In genomic region chr20:23156842-23157423, GRCh38 we compare ENCODE assay signal across 16 cellular contexts.
DNase-seq lines count a peak whose midpoint lies in the region; ATAC-seq and TF ChIP-seq lines count a peak whose summit lies in the region.
"Had no signal": no experiment of that assay in that cellular context is flagged by ENCODE, and none has a peak within 500 bp of the region (broad histone marks: within the 10 kb centered on the region; RNA-seq: fewer than 3 reads in every experiment).

No MANE protein-coding gene starts in this region.

- intact Hi-C loops in sciatic nerve (cut with DNase I), result no loop called here

- H3K27me3 ChIP-seq in Peyer's patch, result no peaks in the 10 kb centered on the region

- H3K4me1 ChIP-seq in Peyer's patch, result peaks cover 0 to 41% (median 5%) of the 10 kb centered on the region in 4 donors

- no peak for TF ChIP-seq CTCF in Peyer's patch (IDR thresholded peaks at IDR 0.05)

- H3K36me3 ChIP-seq in Peyer's patch, result no peaks in the 10 kb centered on the region

- DNase-seq in AG20443 (ENCODE audit: low spot score), result peak; percentile 31
- DNase-seq in M059J (ENCODE audit: low read depth), result peak; percentile 82
- DNase-seq in epithelial cell of prostate (ENCODE audit: low read depth, low spot score), result no peak
- DNase-seq in sciatic nerve (ENCODE audit: low spot score), result no peak
- DNase-seq in UCSD-AML1 (lab: John Stamatoyannopoulos, UW; ENCODE audit: unreplicated experiment), result no peak
- DNase-seq in Peyer's patch, result no peak
- no peak for DNase-seq in activated CD8-positive, alpha-beta memory T cell treated with anti-CD3 and anti-CD28 coated beads for 24 hours
- DNase-seq: amygdala, Calu3, MM.1S, NCI-H2081, RPMI8226 had no signal

- H3K4me3 ChIP-seq in Peyer's patch, result no peak overlapping the region
- H3K4me3 ChIP-seq: GM23338 had no signal

- H3K9me3 ChIP-seq in Peyer's patch, result no peaks in the 10 kb centered on the region

- peak overlapping the region; percentile 72 for H3K27ac ChIP-seq in epithelial cell of prostate
- peak overlapping the region in 2 of 4 donors; percentile 6 to 54 for H3K27ac ChIP-seq in Peyer's patch

- TF ChIP-seq POLR2A in Peyer's patch (IDR thresholded peaks at IDR 0.05), result no peak

- ATAC-seq in sciatic nerve (peak; percentile 26), HG03159 (IDR thresholded peaks at IDR 0.05; ENCODE audit: unreplicated experiment) (no peak)
- ATAC-seq: GM23338, T-cell, WTC11 had no signal

Comparison
In these comparisons a context has a peak if more than half of its experiments do, and no peak if none do; other contexts are left out.
1. DNase-seq: peak in AG20443 (single experiment) and M059J (single experiment); none in epithelial cell of prostate (single experiment), sciatic nerve (single experiment), UCSD-AML1 (single experiment), Peyer's patch (0 of 3) and activated CD8-positive, alpha-beta memory T cell treated with anti-CD3 and anti-CD28 coated beads for 24 hours (single experiment).